In the genomic region with DNA sequence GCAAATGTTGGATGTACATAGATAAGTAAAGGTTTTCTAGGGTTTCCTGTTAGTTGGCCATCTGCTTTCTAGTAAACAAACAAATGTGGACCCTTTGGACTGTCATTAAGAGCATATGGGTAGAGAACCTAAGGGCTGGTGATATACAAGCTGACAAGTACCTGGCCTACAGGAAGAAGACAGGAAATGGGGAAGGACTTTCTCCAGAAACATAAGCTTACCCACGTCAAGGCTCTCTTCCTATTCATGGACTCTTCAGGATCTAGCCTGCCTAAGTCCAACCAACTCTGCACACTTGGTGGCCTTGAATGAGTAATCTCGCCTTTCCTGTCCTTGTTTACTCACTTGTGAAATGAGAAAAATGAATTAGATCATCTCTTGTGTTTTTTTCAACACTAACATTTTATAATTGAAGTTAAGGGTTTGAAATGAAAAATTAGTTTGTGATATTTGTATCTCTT, we compare ENCODE assay signal across 15 cellular contexts. TPM values are rescaled to one million over a fixed set of nuclear protein-coding genes. Genes with fewer than 3 reads are reported as not detected.
DNase-seq lines count a peak whose midpoint lies in the region; ATAC-seq, FAIRE-seq and TF ChIP-seq lines count a peak whose summit lies in the region.
"Had no signal": no experiment of that assay in that cellular context is flagged by ENCODE, and none has a peak within 500 bp of the region (broad histone marks: within the 10 kb centered on the region; RNA-seq: fewer than 3 reads in every experiment).

No MANE protein-coding gene starts in this region.

- TF ChIP-seq POLR2A in K562 (conservative IDR thresholded peaks at IDR 0.05) = no peak
- TF ChIP-seq POLR2A in HepG2 (IDR thresholded peaks at IDR 0.05; ENCODE audit: insufficient read depth in 1 of 2, low read depth in 2 of 2, low read length in 2 of 2) = no peak

- no peaks in the 10 kb centered on the region; the same call in 2 of the 3 replicates for H3K36me3 ChIP-seq in K562 (ENCODE audit: control insufficient read depth, insufficient read depth, low read length)
- no peaks in the 10 kb centered on the region for H3K36me3 ChIP-seq in HepG2 (replicated peaks in 1 of 2; ENCODE audit: control insufficient read depth in 1 of 2, insufficient read depth in 2 of 2, low read length in 2 of 2)
- H3K36me3 ChIP-seq: uterus had no signal

- BruUV-seq in K562 (replicated peaks; lab: Mats Ljungman, UMichigan) (no TSS peak), HepG2 (replicated peaks; lab: Mats Ljungman, UMichigan) (no TSS peak)

- TF ChIP-seq RAD21 in K562 (CRISPR knock-in tag; conservative IDR thresholded peaks at IDR 0.05 in 1 of 2, IDR thresholded peaks at IDR 0.05 in 1 of 2) (no peak), HepG2 (CRISPR knock-in tag; IDR thresholded peaks at IDR 0.05) (no peak)

- H3K4me3 ChIP-seq in K562 (no peak overlapping the region), HepG2 (replicated peaks in 1 of 3; ENCODE audit: insufficient read depth in 1 of 3, low read depth in 2 of 3, low read length in 3 of 3) (no peak overlapping the region)
- H3K4me3 ChIP-seq: uterus had no signal

- ATAC-seq in HG03432 (IDR thresholded peaks at IDR 0.05; ENCODE audit: unreplicated experiment) (peak; percentile 44), K562 (peak; percentile 43), HepG2 (peak; percentile 92), GM19328 (IDR thresholded peaks at IDR 0.05; ENCODE audit: unreplicated experiment) (no peak)
- ATAC-seq: T-cell had no signal

- TF ChIP-seq EP300 in K562 (IDR thresholded peaks at IDR 0.05; ENCODE audit: low read length) = no peak
- peak in 1 of 2 experiments; percentile 24; a peak in 1 of 4 replicates for TF ChIP-seq EP300 in HepG2 (IDR thresholded peaks at IDR 0.05; ENCODE audit: low read depth in 2 of 2, low read length in 2 of 2)
- no peak for TF ChIP-seq EP300 in HepG2 (CRISPR knock-in tag; IDR thresholded peaks at IDR 0.05; ENCODE audit: borderline replicate concordance)

- H3K27me3 ChIP-seq in K562 (ENCODE audit: control insufficient read depth in 2 of 2, insufficient read depth in 2 of 2, low read length in 2 of 2) = no peaks in the 10 kb centered on the region
- H3K27me3 ChIP-seq in HepG2 (ENCODE audit: control insufficient read depth in 1 of 2, insufficient read depth in 2 of 2, low read length in 2 of 2) = no peaks in the 10 kb centered on the region
- H3K27me3 ChIP-seq: uterus had no signal

- TF ChIP-seq CTCF in K562 (IDR thresholded peaks at IDR 0.05 in 2 of 3, conservative IDR thresholded peaks at IDR 0.05 in 1 of 3; ENCODE audit: insufficient read depth in 2 of 3, low read depth in 1 of 3, low read length in 3 of 3) (no peak), HepG2 (CRISPR knock-in tag; IDR thresholded peaks at IDR 0.05) (no peak)

- H4K20me1 ChIP-seq in K562 (replicated peaks; ENCODE audit: control insufficient read depth, insufficient read depth, low read length) (no peaks in the 10 kb centered on the region), HepG2 (ENCODE audit: insufficient read depth, low read length) (no peaks in the 10 kb centered on the region)

- H3K79me2 ChIP-seq in K562 (ENCODE audit: control insufficient read depth, insufficient read depth, low read length) (no peaks in the 10 kb centered on the region), HepG2 (ENCODE audit: insufficient read depth, low read length) (no peaks in the 10 kb centered on the region)

- H3K9me3 ChIP-seq in K562 (replicated peaks; ENCODE audit: control insufficient read depth, insufficient read depth, low read depth, low read length) = no peaks in the 10 kb centered on the region
- no peaks in the 10 kb centered on the region for H3K9me3 ChIP-seq in HepG2 (ENCODE audit: low read length)
- H3K9me3 ChIP-seq: uterus had no signal

- WGBS in K562 (ENCODE audit: insufficient coverage, low coverage, missing lambda C conversion rate) = 24% methylated on average over 2 of the region's 2 CpGs
- WGBS in HepG2 (ENCODE audit: low lambda C conversion rate) = 0% methylated on average over 2 of the region's 2 CpGs

- H3K4me1 ChIP-seq in K562 (replicated peaks in 1 of 2; ENCODE audit: control insufficient read depth in 2 of 2, insufficient read depth in 2 of 2, low read length in 2 of 2) (peaks cover 0 to 34% of the 10 kb centered on the region in 2 experiments; a peak in 3 of 5 replicates), HepG2 (ENCODE audit: insufficient read depth, low read length) (peaks cover 21% of the 10 kb centered on the region)
- H3K4me1 ChIP-seq: uterus had no signal

- peak overlapping the region; percentile 73 for H3K27ac ChIP-seq in K562 (ENCODE audit: extremely low read depth, low read depth, low read length)
- H3K27ac ChIP-seq in HepG2 (ENCODE audit: extremely low read length, insufficient read depth, low read length) = no peak overlapping the region
- H3K27ac ChIP-seq: uterus had no signal

- POLR2A ChIA-PET in K562 (lab: Yijun Ruan, JAX) (interaction anchor here (1.2 kb wide), 2 partner anchors 15 to 43 kb away, joined by 3 to 5 read pairs; no protein-coding TSS in a partner anchor), HepG2 (lab: Yijun Ruan, JAX) (interaction anchor here (2.9 kb wide), 1 partner anchor 23 kb away, joined by 17 read pairs; the partner anchor contains the start of gene GOLIM4)

- intact Hi-C loops in K562 (cut with micrococcal nuclease) = loop anchor here (2.0 kb wide), 1 partner anchor 47 kb away; no protein-coding TSS in a partner anchor
- intact Hi-C loops in HepG2 (cut with micrococcal nuclease; ENCODE audit: unreplicated experiment) = loop anchor here (1.0 kb wide), 1 partner anchor 22 kb away; no protein-coding TSS in a partner anchor

- H3K4me2 ChIP-seq in K562 (ENCODE audit: insufficient read depth, low read length) = peak overlapping the region; percentile 32
- H3K4me2 ChIP-seq in HepG2 (ENCODE audit: low read depth, low read length) = peak overlapping the region; percentile 62

- H3K9ac ChIP-seq in K562 (ENCODE audit: insufficient read depth in 1 of 2, low read depth in 2 of 2, low read length in 2 of 2) = peak overlapping the region in 1 of 2 experiments; percentile 4; a peak in 1 of 4 replicates
- H3K9ac ChIP-seq in HepG2 (ENCODE audit: insufficient read depth, low read depth, low read length) = no peak overlapping the region

- H3K9me1 ChIP-seq in K562 (ENCODE audit: control insufficient read depth, insufficient read depth, low read length) = no peaks in the 10 kb centered on the region

- in situ Hi-C loops in K562 (cut with MboI) = no loop called here
- in situ Hi-C loops in HepG2 (cut with HindIII; ENCODE audit: extremely low pct_ligation_motif_present, low pct_unique_long_range_greater_than_20kb) = no loop called here

- DNase-seq in AG08395 (ENCODE audit: low spot score) (peak; percentile 30), K562 (ENCODE audit: extremely low read depth in 1 of 4, low spot score in 3 of 4) (peak in 3 of 4 experiments; percentile 10 to 60 (median 20)), HepG2 (ENCODE audit: low spot score) (peak; percentile 62), GM19240 (ENCODE audit: insufficient read length, low spot score) (no peak), Ammon's horn (ENCODE audit: low spot score) (no peak), NCI-H82 treated with DMSO at 0.1 percent for 48 hours (lab: John Stamatoyannopoulos, UW; ENCODE audit: unreplicated experiment) (no peak)
- DNase-seq: activated CD4-positive, alpha-beta T cell treated with anti-CD3 and anti-CD28 coated beads, Interleukin-2, amount 50 U/mL, for 1 hour; AML-193; kidney glomerular epithelial cell; nucleus accumbens; stimulated activated CD8-positive, alpha-beta memory T cell treated with anti-CD3 and anti-CD28 coated beads, Interleukin-4, amount 100 ng/mL, for 48 hours; T-cell; uterus had no signal

- H2AFZ ChIP-seq in K562 (ENCODE audit: low read depth, low read length) (peak overlapping the region; percentile 82), HepG2 (ENCODE audit: low read length) (no peak overlapping the region)

- CTCF ChIA-PET in K562 (lab: Yijun Ruan, JAX; ENCODE audit: low intra/inter-chr PET ratio) = no interaction called here
- CTCF ChIA-PET in HepG2 (lab: Yijun Ruan, JAX; ENCODE audit: low intra/inter-chr PET ratio, low total read pairs) = no interaction called here

- FAIRE-seq in K562 (lab: Jason Lieb, UNC) = peak; percentile 61
- peak; percentile 60 for FAIRE-seq in HepG2 (lab: Jason Lieb, UNC)

RNA-seq across cellular contexts. Expression of gene GOLIM4, which starts 22.2 kb away (rescaled TPM):
- total RNA-seq in K562 (2011; cell fraction: chromatin; rRNA removed; ENCODE audit: low replicate concordance) = 19.0 and 64.7 TPM in 2 replicates
- total RNA-seq in K562 (2011; cell fraction: nucleolus; rRNA removed) = 22.7 and 26.3 TPM in 2 replicates
- 35.1 and 43.4 TPM in 2 replicates for total RNA-seq in K562 (2011; cell fraction: nucleoplasm; rRNA removed)
- total RNA-seq in K562 (2014; rRNA removed) = 39.4 and 43.7 TPM in 2 replicates
- 31.9 and 36.8 TPM in 2 replicates for total RNA-seq in K562 (2014; rRNA removed; fragmentation: Illumina TruSeq; extraction: Trizol)
- total RNA-seq in K562 (2015; rRNA removed; fragmentation: Illumina TruSeq; extraction: Trizol) = 36.0 TPM in 2 replicates
- 27.0 and 29.2 TPM in 2 replicates for total RNA-seq in K562 (2021)
- 9.3 and 12.8 TPM in 2 replicates for polyA plus RNA-seq in K562 (2011; rRNA removed)
- 7.7 and 9.2 TPM in 2 replicates for polyA plus RNA-seq in K562 (2011; cell fraction: cytosol; rRNA removed)
- 16.0 and 16.9 TPM in 2 replicates for polyA plus RNA-seq in K562 (2011; cell fraction: nucleus; rRNA removed)
- polyA plus RNA-seq in K562 (2012) = 29.7 TPM in 2 replicates
- polyA plus RNA-seq in K562 (2014; fragmentation: Illumina TruSeq; extraction: Trizol) = 32.6 and 37.5 TPM in 2 replicates
- 10 to 100 TPM; 11.3 to 12.0 TPM for polyA plus RNA-seq in K562 (2014; fragmentation: Nextera tagmentation; extraction: Ambion mirVana)
- 20.5 and 31.0 TPM in 2 replicates for polyA plus RNA-seq in K562 (2014; rRNA removed)
- polyA minus RNA-seq in K562 (2011; rRNA and poly(A)+ RNA removed) = 41.7 and 56.2 TPM in 2 replicates
- 17.6 and 25.5 TPM in 2 replicates for polyA minus RNA-seq in K562 (2011; cell fraction: cytosol; rRNA and poly(A)+ RNA removed)
- polyA minus RNA-seq in K562 (2011; cell fraction: nucleus; rRNA and poly(A)+ RNA removed) = 21.0 and 36.3 TPM in 2 replicates
- total RNA-seq in HepG2 (2016; rRNA removed; fragmentation: Illumina TruSeq; extraction: Trizol) = 31.5 and 47.7 TPM in 2 replicates
- 7.7 and 9.3 TPM in 2 replicates for total RNA-seq in HepG2 (2016; cell fraction: cytosol; rRNA removed; fragmentation: Illumina TruSeq; extraction: Trizol; ENCODE audit: low read depth)
- 33.4 and 49.5 TPM in 2 replicates for total RNA-seq in HepG2 (2016; cell fraction: insoluble cytoplasmic fraction; rRNA removed; fragmentation: Illumina TruSeq; extraction: Trizol)
- total RNA-seq in HepG2 (2016; cell fraction: membrane; rRNA removed; fragmentation: Illumina TruSeq; extraction: Trizol) = 11.5 and 12.4 TPM in 2 replicates
- total RNA-seq in HepG2 (2016; cell fraction: nucleus; rRNA removed; fragmentation: Illumina TruSeq; extraction: Trizol) = 45.0 and 48.7 TPM in 2 replicates
- polyA plus RNA-seq in HepG2 (2011; rRNA removed) = 10.8 and 10.9 TPM in 2 replicates
- polyA plus RNA-seq in HepG2 (2011; cell fraction: cytosol; rRNA removed) = 13.3 and 13.6 TPM in 2 replicates
- polyA plus RNA-seq in HepG2 (2011; cell fraction: nucleus; rRNA removed) = 12.0 and 12.4 TPM in 2 replicates
- 26.9 and 28.2 TPM in 2 replicates for polyA plus RNA-seq in HepG2 (2012)
- 1.1 and 1.4 TPM in 2 replicates for polyA plus RNA-seq in HepG2 (2016; cell fraction: cytosol; fragmentation: Illumina TruSeq; extraction: Trizol; ENCODE audit: low read depth)
- polyA plus RNA-seq in HepG2 (2016; cell fraction: insoluble cytoplasmic fraction; fragmentation: Illumina TruSeq; extraction: Trizol; ENCODE audit: low read depth) = 26.8 and 32.2 TPM in 2 replicates
- polyA plus RNA-seq in HepG2 (2016; cell fraction: membrane; fragmentation: Illumina TruSeq; extraction: Trizol; ENCODE audit: low read depth) = 3.4 and 3.7 TPM in 2 replicates
- 44.3 and 45.5 TPM in 2 replicates for polyA plus RNA-seq in HepG2 (2016; cell fraction: nucleus; fragmentation: Illumina TruSeq; extraction: Trizol; ENCODE audit: insufficient read depth, low read depth)
- polyA minus RNA-seq in HepG2 (2011; rRNA and poly(A)+ RNA removed; ENCODE audit: low replicate concordance) = 15.3 and 32.9 TPM in 2 replicates
- polyA minus RNA-seq in HepG2 (2011; cell fraction: cytosol; rRNA and poly(A)+ RNA removed) = 24.1 and 25.6 TPM in 2 replicates
- polyA minus RNA-seq in HepG2 (2011; cell fraction: nucleus; rRNA and poly(A)+ RNA removed) = 36.9 and 37.2 TPM in 2 replicates

Comparison
In these comparisons a context has a peak if more than half of its experiments do, and no peak if none do; other contexts are left out.
1. DNase-seq: peak in AG08395 (single experiment), K562 (3 of 4) and HepG2 (single experiment); none in GM19240 (single experiment), Ammon's horn (single experiment) and NCI-H82 treated with DMSO at 0.1 percent for 48 hours (single experiment).